Comparison of ENCODE assay signal across 8 cellular contexts in genomic region chr20:64062596-64063388, GRCh38. TPM values are rescaled to one million over a fixed set of nuclear protein-coding genes. Genes with fewer than 3 reads are reported as not detected.
DNase-seq lines count a peak whose midpoint lies in the region; ATAC-seq and TF ChIP-seq lines count a peak whose summit lies in the region.

TSS of gene TCEA2 (plus strand) at chr20:64063198. CDS start at chr20:64063313, 115 bp downstream.

- intact Hi-C loops in left colon (cut with DNase I, micrococcal nuclease) = no loop called here

- TF ChIP-seq CTCF in AG09319 (IDR thresholded peaks at IDR 0.05; ENCODE audit: low read depth, low read length) = no peak

- peak; percentile 84 for DNase-seq in AG09319 (ENCODE audit: extremely low read depth, low read depth)
- DNase-seq in NCI-H524 (lab: John Stamatoyannopoulos, UW) = peak; percentile 87 to 95
- DNase-seq in activated CD4-positive, alpha-beta T cell treated with anti-CD3 and anti-CD28 coated beads for 48 hours = peak; percentile 97
- peak; percentile 95 to 97 for DNase-seq in left colon
- peak; percentile 90 to 92 for DNase-seq in stimulated activated CD4-positive, alpha-beta T cell treated with anti-CD3 and anti-CD28 coated beads, Interleukin-1b, Interleukin-23, amount 100 ng/mL, for 4 hours (ENCODE audit: low read depth in 2 of 2)

- ATAC-seq in HG03442 (IDR thresholded peaks at IDR 0.05; ENCODE audit: unreplicated experiment) = peak; percentile 71
- ATAC-seq in left colon = peak; percentile 96

- H3K27ac ChIP-seq in cingulate gyrus (ENCODE audit: low read depth, low read length) = peak within 1 kb of the TSS; percentile 85

- TF ChIP-seq POLR2A in GM19193 (IDR thresholded peaks at IDR 0.05; ENCODE audit: extremely low read depth, insufficient read depth, insufficient read length) = peak; percentile 71

RNA-seq across cellular contexts. Expression of gene TCEA2, which starts in this region (rescaled TPM):
- 1 to 10 TPM; 7.9 to 9.9 TPM for total RNA-seq in left colon

Comparison
In these comparisons a context has a peak if more than half of its experiments do, and no peak if none do; other contexts are left out.
1. Peak in every context shown above with its lines: DNase-seq, ATAC-seq and H3K27ac ChIP-seq.